In the genomic region with DNA sequence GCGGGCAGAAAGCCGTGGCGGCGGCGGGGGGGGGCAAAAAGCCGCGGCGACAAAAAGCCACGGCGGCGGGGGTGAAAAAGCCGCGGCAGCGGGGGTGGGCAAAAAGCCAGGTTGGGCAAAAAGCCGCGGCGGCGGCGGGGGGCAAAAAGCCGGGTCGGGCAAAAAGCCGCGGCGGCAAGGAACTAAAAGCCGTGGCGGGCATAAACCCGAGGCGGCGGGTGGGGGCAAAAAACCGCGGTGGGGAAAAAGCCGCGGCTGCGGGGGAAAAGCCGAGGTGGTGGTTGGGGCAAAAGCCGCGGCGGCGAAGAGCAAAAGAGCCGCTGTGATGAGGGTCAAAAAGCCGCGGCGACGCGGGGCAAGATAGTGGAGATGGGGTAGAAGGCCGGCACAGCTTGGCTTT, we compare ENCODE assay signal across 7 cellular contexts.
DNase-seq lines count a peak whose midpoint lies in the region; ATAC-seq and TF ChIP-seq lines count a peak whose summit lies in the region.
"Not testable (repeated sequence)": the region's sequence is repeated elsewhere in the genome, so short reads cannot be mapped to it uniquely, and the experiment has no call there.

No MANE protein-coding gene starts in this region.

- not testable (repeated sequence) for H3K36me3 Mint-ChIP-seq in activated B cell treated with CpG ODN at 0.5 μM for 24 hours (ENCODE audit: low read depth); activated naive CD4-positive, alpha-beta T cell treated with anti-CD3 and anti-CD28 coated beads for 36 hours (ENCODE audit: low read depth); dendritic cell treated with granulocyte-macrophage colony-stimulating factor and Interleukin-4, amounts not matched to agents 40 ng/mL and 50 ng/mL, for 4 days (ENCODE audit: low read depth); immature natural killer cell; natural killer cell

- H3K27me3 Mint-ChIP-seq in activated B cell treated with CpG ODN at 0.5 μM for 24 hours; activated naive CD4-positive, alpha-beta T cell treated with anti-CD3 and anti-CD28 coated beads for 36 hours (ENCODE audit: low read depth); dendritic cell treated with granulocyte-macrophage colony-stimulating factor and Interleukin-4, amounts not matched to agents 40 ng/mL and 50 ng/mL, for 4 days; immature natural killer cell (ENCODE audit: low read depth in 3 of 3); natural killer cell (ENCODE audit: low read depth in 2 of 2): not testable (repeated sequence)

- POLR2A ChIA-PET in activated B cell treated with CpG ODN at 0.5 μM for 24 hours (lab: Charles Lee): not testable (repeated sequence)

- DNase-seq in Daoy (ENCODE audit: low read depth) (peak; percentile 0), activated B cell treated with CpG ODN at 0.5 μM for 24 hours (peak; percentile 12), immature natural killer cell (peak in 2 of 3 donors; percentile 9 to 10), natural killer cell (peak; percentile 17), spleen (peak; percentile 71)
- DNase-seq in activated naive CD4-positive, alpha-beta T cell treated with anti-CD3 and anti-CD28 coated beads for 36 hours: peak; percentile 3

- H3K4me1 ChIP-seq in spleen: not testable (repeated sequence)

- not testable (repeated sequence) for ATAC-seq in activated B cell treated with CpG ODN at 0.5 μM for 24 hours (ENCODE audit: low read depth); natural killer cell

- intact Hi-C loops in activated B cell treated with CpG ODN at 0.5 μM for 24 hours (cut with micrococcal nuclease); activated naive CD4-positive, alpha-beta T cell treated with anti-CD3 and anti-CD28 coated beads for 36 hours (cut with micrococcal nuclease); dendritic cell treated with granulocyte-macrophage colony-stimulating factor and Interleukin-4, amounts not matched to agents 40 ng/mL and 50 ng/mL, for 4 days (cut with micrococcal nuclease); natural killer cell (cut with micrococcal nuclease); spleen (cut with DNase I; ENCODE audit: low total_unique reads): not testable (repeated sequence)

- H3K9me3 ChIP-seq in spleen: not testable (repeated sequence)

- CTCF ChIA-PET in activated B cell treated with CpG ODN at 0.5 μM for 24 hours (lab: Charles Lee); activated naive CD4-positive, alpha-beta T cell treated with anti-CD3 and anti-CD28 coated beads for 36 hours (lab: Charles Lee): not testable (repeated sequence)

- not testable (repeated sequence) for TF ChIP-seq POLR2A in spleen (IDR thresholded peaks at IDR 0.05)

- not testable (repeated sequence) for H3K27ac Mint-ChIP-seq in activated B cell treated with CpG ODN at 0.5 μM for 24 hours; activated naive CD4-positive, alpha-beta T cell treated with anti-CD3 and anti-CD28 coated beads for 36 hours; dendritic cell treated with granulocyte-macrophage colony-stimulating factor and Interleukin-4, amounts not matched to agents 40 ng/mL and 50 ng/mL, for 4 days; immature natural killer cell; natural killer cell

- H3K36me3 ChIP-seq in spleen: not testable (repeated sequence)

- H3K4me1 Mint-ChIP-seq in activated B cell treated with CpG ODN at 0.5 μM for 24 hours; activated naive CD4-positive, alpha-beta T cell treated with anti-CD3 and anti-CD28 coated beads for 36 hours (ENCODE audit: low read depth); dendritic cell treated with granulocyte-macrophage colony-stimulating factor and Interleukin-4, amounts not matched to agents 40 ng/mL and 50 ng/mL, for 4 days (ENCODE audit: low read depth); immature natural killer cell; natural killer cell: not testable (repeated sequence)

- H3K27me3 ChIP-seq in spleen (replicated peaks in 1 of 7): not testable (repeated sequence)

- peak overlapping the region in 2 of 8 donors; percentile 36 to 37 for H3K4me3 ChIP-seq in spleen

- 1 to 3% (median 1%) methylated on average over 13 to 41 of the region's 46 CpGs for WGBS in spleen, 5 donors

- not testable (repeated sequence) for H3K9me3 Mint-ChIP-seq in activated B cell treated with CpG ODN at 0.5 μM for 24 hours; activated naive CD4-positive, alpha-beta T cell treated with anti-CD3 and anti-CD28 coated beads for 36 hours; dendritic cell treated with granulocyte-macrophage colony-stimulating factor and Interleukin-4, amounts not matched to agents 40 ng/mL and 50 ng/mL, for 4 days; immature natural killer cell; natural killer cell

- H3K4me3 Mint-ChIP-seq in activated B cell treated with CpG ODN at 0.5 μM for 24 hours; activated naive CD4-positive, alpha-beta T cell treated with anti-CD3 and anti-CD28 coated beads for 36 hours; immature natural killer cell; natural killer cell: not testable (repeated sequence)
- peak overlapping the region; percentile 34 for H3K4me3 Mint-ChIP-seq in dendritic cell treated with granulocyte-macrophage colony-stimulating factor and Interleukin-4, amounts not matched to agents 40 ng/mL and 50 ng/mL, for 4 days

- H3K27ac ChIP-seq in spleen: not testable (repeated sequence)

- TF ChIP-seq CTCF in activated B cell treated with CpG ODN at 0.5 μM for 24 hours (IDR thresholded peaks at IDR 0.05); natural killer cell (IDR thresholded peaks at IDR 0.05); spleen (IDR thresholded peaks at IDR 0.05 in 8 of 11, conservative IDR thresholded peaks at IDR 0.05 in 3 of 11): not testable (repeated sequence)

Comparison
In these comparisons a context has a peak if more than half of its experiments do, and no peak if none do; other contexts are left out.
1. DNase-seq: peak in every context shown above with its lines; median percentile 71 in spleen; 17 in natural killer cell; 12 in activated B cell treated with CpG ODN at 0.5 μM for 24 hours; 10 in immature natural killer cell; 3 in activated naive CD4-positive, alpha-beta T cell treated with anti-CD3 and anti-CD28 coated beads for 36 hours; 0 in Daoy.